31 cellular contexts compared by ENCODE assay signal in genomic region chr2:52193804-52194203, GRCh38.
"Had no signal": no experiment of that assay in that cellular context is flagged by ENCODE, and none has a peak within 500 bp of the region (broad histone marks: within the 10 kb centered on the region; RNA-seq: fewer than 3 reads in every experiment).

No MANE protein-coding gene starts in this region.

- DNase-seq: activated CD4-positive, alpha-beta memory T cell treated with anti-CD3 and anti-CD28 coated beads for 36 hours; activated CD4-positive, alpha-beta T cell treated with anti-CD3 and anti-CD28 coated beads for 36 hours; activated CD4-positive, alpha-beta T cell treated with anti-CD3 and anti-CD28 coated beads, Interleukin-2, amount 10 ng/mL, durations not matched to agents 24 days and 14 days; activated CD4-positive, CD25-positive, alpha-beta regulatory T cell; activated CD4-positive, CD25-positive, alpha-beta regulatory T cell treated with anti-CD3 and anti-CD28 coated beads, Interleukin-2, amount 50 U/mL, for 72 hours; activated CD8-positive, alpha-beta memory T cell treated with anti-CD3 and anti-CD28 coated beads, Interleukin-2, amount 10 ng/mL, durations not matched to agents 7 days and 5 days; activated CD8-positive, alpha-beta memory T cell treated with anti-CD3 and anti-CD28 coated beads, Interleukin-2, amount 50 U/mL, for 4 hours; activated CD8-positive, alpha-beta T cell treated with anti-CD3 and anti-CD28 coated beads, Interleukin-2, amount 10 ng/mL, durations not matched to agents 7 days and 5 days; activated effector memory CD4-positive, alpha-beta T cell treated with anti-CD3 and anti-CD28 coated beads, Interleukin-2, amount 50 U/mL, for 16 hours; activated naive CD4-positive, alpha-beta T cell treated with anti-CD3 and anti-CD28 coated beads for 36 hours; activated naive CD8-positive, alpha-beta T cell treated with anti-CD3 and anti-CD28 coated beads for 36 hours; activated naive CD8-positive, alpha-beta T cell treated with anti-CD3 and anti-CD28 coated beads, Interleukin-2, amount 50 U/mL, for 24 hours; activated T-cell treated with anti-CD3 and anti-CD28 coated beads, Interleukin-2, amount 50 U/mL, for 1 hour; activated T-cell treated with anti-CD3 and anti-CD28 coated beads, Interleukin-2, amount 50 U/mL, for 48 hours; adrenal gland; amygdala; aorta; body of pancreas; caudate nucleus; cortex of kidney; dermis blood vessel endothelial cell; effector CD4-positive, alpha-beta T cell; effector memory CD8-positive, alpha-beta T cell; esophagus squamous epithelium; foreskin melanocyte; heart right ventricle; T-helper 2 cell had no signal

- FAIRE-seq: colon, endothelial cell of umbilical vein had no signal

- H3K4me1 ChIP-seq: adrenal gland, body of pancreas, esophagus squamous epithelium, gastroesophageal sphincter, heart right ventricle had no signal

- ATAC-seq: activated CD4-positive, alpha-beta T cell treated with anti-CD3 and anti-CD28 coated beads for 36 hours; activated CD8-positive, alpha-beta memory T cell treated with anti-CD3 and anti-CD28 coated beads, Interleukin-2, amount 10 ng/mL, durations not matched to agents 7 days and 5 days; activated CD8-positive, alpha-beta T cell treated with anti-CD3 and anti-CD28 coated beads, Interleukin-2, amount 10 ng/mL, durations not matched to agents 7 days and 5 days; activated naive CD8-positive, alpha-beta T cell treated with anti-CD3 and anti-CD28 coated beads, Interleukin-2, amount 50 U/mL, for 24 hours; body of pancreas; effector memory CD8-positive, alpha-beta T cell; gastroesophageal sphincter; heart right ventricle had no signal

- H3K27me3 ChIP-seq: adrenal gland, body of pancreas, esophagus squamous epithelium, gastroesophageal sphincter, heart right ventricle had no signal

- H3K27ac ChIP-seq: adrenal gland, body of pancreas, epithelial cell of prostate, esophagus squamous epithelium, gastroesophageal sphincter, heart right ventricle had no signal

- H3K36me3 ChIP-seq: adrenal gland, esophagus squamous epithelium, gastroesophageal sphincter, heart right ventricle had no signal

- H3K4me3 ChIP-seq: adrenal gland, body of pancreas, esophagus squamous epithelium, gastroesophageal sphincter, heart right ventricle had no signal

- H3K9me3 ChIP-seq: adrenal gland, body of pancreas, esophagus squamous epithelium, gastroesophageal sphincter had no signal
